Comparison of ENCODE assay signal across 8 cellular contexts in the genomic region with DNA sequence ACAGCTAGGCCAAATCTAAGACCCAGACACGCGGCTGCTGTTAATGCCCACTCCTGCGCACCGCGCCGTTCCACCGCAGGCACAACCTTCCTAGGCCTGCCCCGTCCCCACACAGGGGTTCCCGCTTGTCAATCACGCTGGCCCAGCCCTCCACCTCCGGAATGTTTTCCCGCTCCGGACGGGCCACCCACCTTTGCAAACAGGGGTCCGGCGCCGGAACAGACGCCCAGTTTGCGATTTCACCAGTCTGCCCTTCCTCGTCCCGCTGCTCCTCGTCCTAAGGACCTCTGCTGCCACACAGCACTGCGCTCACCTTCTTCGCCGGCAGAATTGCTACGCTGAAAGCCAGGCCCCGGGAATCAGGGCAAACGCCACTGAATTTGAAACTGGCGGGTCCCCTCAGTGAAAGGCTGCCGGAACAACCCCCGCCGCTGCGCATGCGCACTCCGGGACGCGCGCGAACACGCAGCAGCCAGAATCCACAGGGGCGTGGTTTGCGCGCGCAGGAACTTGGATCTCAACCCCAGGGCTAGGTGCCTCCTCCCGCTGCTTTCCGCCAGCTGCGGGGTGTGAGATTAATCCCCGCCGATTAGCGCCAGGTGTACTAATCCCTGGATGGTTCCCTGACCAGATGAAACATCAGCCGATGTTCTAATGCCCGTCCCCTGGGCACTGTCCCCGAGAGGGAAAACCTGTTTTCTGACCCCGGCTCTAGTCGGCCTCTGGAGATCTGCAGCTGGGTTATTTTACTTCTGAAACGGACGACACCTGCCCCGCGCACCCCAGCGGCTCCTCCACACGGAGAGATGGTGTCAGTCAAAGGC.
DNase-seq lines count a peak whose midpoint lies in the region; ATAC-seq and TF ChIP-seq lines count a peak whose summit lies in the region.
"Not testable (repeated sequence)": the region's sequence is repeated elsewhere in the genome, so short reads cannot be mapped to it uniquely, and the experiment has no call there.

No MANE protein-coding gene starts in this region.

- H3K4me3 ChIP-seq in duodenal mucosa (ENCODE audit: low read depth in 1 of 2, low read length in 2 of 2) (peak overlapping the region; percentile 78 to 79), lower lobe of right lung (peak overlapping the region; percentile 72)

- H3K27ac Mint-ChIP-seq in CD4-positive, alpha-beta T cell, result peak overlapping the region; percentile 84

- not testable (repeated sequence) for H3K27me3 Mint-ChIP-seq in CD4-positive, alpha-beta T cell

- DNase-seq in CD4-positive, alpha-beta T cell, result peak; percentile 84 to 92 (median 90)
- DNase-seq in NCI-H748 (lab: John Stamatoyannopoulos, UW; ENCODE audit: unreplicated experiment), result peak; percentile 86
- peak; percentile 88 for DNase-seq in activated CD4-positive, alpha-beta T cell treated with anti-CD3 and anti-CD28 coated beads, Interleukin-2, amount 50 U/mL, for 4 hours
- peak; percentile 95 for DNase-seq in lower lobe of right lung
- DNase-seq in stimulated activated CD4-positive, alpha-beta T cell treated with anti-CD3 and anti-CD28 coated beads, Interleukin-4, amount 100 ng/mL, for 4 hours, result peak; percentile 86 to 89

- peak; percentile 91 for ATAC-seq in CD4-positive, alpha-beta T cell (ENCODE audit: poor library complexity)
- ATAC-seq in GM19438 (IDR thresholded peaks at IDR 0.05; ENCODE audit: low read depth, unreplicated experiment) (peak; percentile 64), HG03565 (IDR thresholded peaks at IDR 0.05; ENCODE audit: unreplicated experiment) (peak; percentile 51), lower lobe of right lung (peak; percentile 95 to 97)

- POLR2A ChIA-PET in CD4-positive, alpha-beta T cell (lab: Charles Lee), result interaction anchor here (0.6 to 1.2 kb wide), 3 partner anchors 110 to 226 kb away, joined by 3 to 4 read pairs (median 3); no protein-coding TSS in a partner anchor

- H3K9me3 Mint-ChIP-seq in CD4-positive, alpha-beta T cell, result not testable (repeated sequence)

- not testable (repeated sequence) for H3K4me1 ChIP-seq in duodenal mucosa (ENCODE audit: control insufficient read depth in 1 of 2, insufficient read depth in 2 of 2, low read length in 2 of 2); lower lobe of right lung

- not testable (repeated sequence) for H3K9me3 ChIP-seq in CD4-positive, alpha-beta T cell (ENCODE audit: control insufficient read depth, low read length); duodenal mucosa (ENCODE audit: control insufficient read depth in 1 of 2, low read length in 2 of 2); lower lobe of right lung

- H3K36me3 ChIP-seq in duodenal mucosa (ENCODE audit: control insufficient read depth in 1 of 2, insufficient read depth in 2 of 2, low read length in 2 of 2); lower lobe of right lung: not testable (repeated sequence)

- intact Hi-C loops in CD4-positive, alpha-beta T cell (cut with DNase I, micrococcal nuclease); lower lobe of right lung (cut with DNase I): not testable (repeated sequence)

- peak overlapping the region; percentile 98 for H3K4me3 Mint-ChIP-seq in CD4-positive, alpha-beta T cell

- H3K4me1 Mint-ChIP-seq in CD4-positive, alpha-beta T cell (ENCODE audit: low read depth), result peaks cover 26% of the 10 kb centered on the region

- not testable (repeated sequence) for H3K27ac ChIP-seq in CD4-positive, alpha-beta T cell (ENCODE audit: low read depth, low read length); duodenal mucosa (ENCODE audit: low read depth, low read length)
- peak overlapping the region; percentile 56 for H3K27ac ChIP-seq in lower lobe of right lung

- H3K36me3 Mint-ChIP-seq in CD4-positive, alpha-beta T cell (ENCODE audit: low read depth), result not testable (repeated sequence)

- H3K9ac ChIP-seq in duodenal mucosa (ENCODE audit: low read depth in 1 of 2, low read length in 2 of 2), result peak overlapping the region; percentile 42 to 57

- CTCF ChIA-PET in CD4-positive, alpha-beta T cell (lab: Charles Lee), result not testable (repeated sequence)

- not testable (repeated sequence) for TF ChIP-seq CTCF in CD4-positive, alpha-beta T cell (IDR thresholded peaks at IDR 0.05); lower lobe of right lung (IDR thresholded peaks at IDR 0.05)

- not testable (repeated sequence) for H3K27me3 ChIP-seq in CD4-positive, alpha-beta T cell (ENCODE audit: control insufficient read depth, insufficient read depth, low read length); duodenal mucosa (ENCODE audit: control insufficient read depth in 1 of 2, insufficient read depth in 2 of 2, low read length in 2 of 2); lower lobe of right lung (ENCODE audit: low read depth)
